In genomic region chr2:230956827-230957755, GRCh38 we compare ENCODE assay signal across 1 cellular context.
TF ChIP-seq lines count a peak whose summit lies in the region.

No MANE protein-coding gene starts in this region.

TF ChIP-seq in GM12878, 131 proteins besides CTCF, POLR2A, EP300 and RAD21 (continued from another document and continues in another):
- peak; percentile 76 for TF ChIP-seq BCL3 (IDR thresholded peaks at IDR 0.05; ENCODE audit: borderline replicate concordance, insufficient read depth, low read depth, low read length, poor library complexity, severe bottlenecking)
- TF ChIP-seq PAX8 (IDR thresholded peaks at IDR 0.05): no peak
- TF ChIP-seq ZNF384 (IDR thresholded peaks at IDR 0.05; ENCODE audit: borderline replicate concordance, low read depth, low read length): peak; percentile 97
- peak; percentile 54; the same call in 1 of the 2 replicates for TF ChIP-seq RB1 (IDR thresholded peaks at IDR 0.05; ENCODE audit: borderline replicate concordance)
- TF ChIP-seq SMAD1 (IDR thresholded peaks at IDR 0.05; ENCODE audit: low read depth, partially characterized antibody): peak; percentile 93
- no peak for TF ChIP-seq TCF7 (IDR thresholded peaks at IDR 0.05; ENCODE audit: borderline replicate concordance)
- TF ChIP-seq IKZF1 (conservative IDR thresholded peaks at IDR 0.05): peak; percentile 57
- no peak for TF ChIP-seq HCFC1 (IDR thresholded peaks at IDR 0.05; ENCODE audit: low read length)
- no peak for TF ChIP-seq ZNF592 (IDR thresholded peaks at IDR 0.05)
- no peak for TF ChIP-seq ZNF274 (IDR thresholded peaks at IDR 0.05; ENCODE audit: insufficient read depth, insufficient read length)
- no peak for TF ChIP-seq LARP7 (IDR thresholded peaks at IDR 0.05)
- no peak; the same call in 1 of the 2 replicates for TF ChIP-seq GATAD2B (conservative IDR thresholded peaks at IDR 0.05; ENCODE audit: low read depth)
- peak; percentile 57; the same call in 1 of the 2 replicates for TF ChIP-seq ZNF24 (IDR thresholded peaks at IDR 0.05)
- peak in 1 of 2 experiments; percentile 51; a peak in 1 of 4 replicates for TF ChIP-seq ETV6 (conservative IDR thresholded peaks at IDR 0.05 in 1 of 2, IDR thresholded peaks at IDR 0.05 in 1 of 2; ENCODE audit: borderline replicate concordance in 1 of 2, low read depth in 1 of 2)
- TF ChIP-seq ATF7 (IDR thresholded peaks at IDR 0.05; ENCODE audit: low read depth): peak; percentile 97
- TF ChIP-seq PRDM15 (CRISPR knock-in tag; IDR thresholded peaks at IDR 0.05): no peak
- TF ChIP-seq YY1 (IDR thresholded peaks at IDR 0.05; ENCODE audit: low read depth, low read length): peak; percentile 33; the same call in 1 of the 2 replicates
- no peak for TF ChIP-seq FOXK2 (IDR thresholded peaks at IDR 0.05)
- TF ChIP-seq HDGF (IDR thresholded peaks at IDR 0.05): no peak
- TF ChIP-seq ZNF687 (IDR thresholded peaks at IDR 0.05): peak; percentile 39; the same call in 1 of the 2 replicates
- no peak; the same call in 1 of the 2 replicates for TF ChIP-seq CHD1 (IDR thresholded peaks at IDR 0.05; ENCODE audit: low read depth, low read length)
- no peak for TF ChIP-seq KDM1A (IDR thresholded peaks at IDR 0.05; ENCODE audit: borderline replicate concordance)
- TF ChIP-seq MEF2B (IDR thresholded peaks at IDR 0.05; ENCODE audit: partially characterized antibody, poor library complexity, severe bottlenecking): peak; percentile 67
- TF ChIP-seq SUPT20H (IDR thresholded peaks at IDR 0.05; ENCODE audit: borderline replicate concordance, control insufficient read depth, low read depth, low read length): no peak
- TF ChIP-seq NFXL1 (IDR thresholded peaks at IDR 0.05; ENCODE audit: borderline replicate concordance): no peak
- peak; percentile 91 for TF ChIP-seq CBFB (IDR thresholded peaks at IDR 0.05; ENCODE audit: low read depth)
- peak; percentile 81 to 88; a peak in 3 of 4 replicates for TF ChIP-seq IKZF2 (IDR thresholded peaks at IDR 0.05)
- no peak for TF ChIP-seq USF2 (IDR thresholded peaks at IDR 0.05; ENCODE audit: borderline replicate concordance, low read depth, low read length)
- TF ChIP-seq GABPA (IDR thresholded peaks at IDR 0.05; ENCODE audit: low read depth): no peak
- peak; percentile 75; the same call in 1 of the 2 replicates for TF ChIP-seq RBBP5 (conservative IDR thresholded peaks at IDR 0.05)
- TF ChIP-seq MYC (IDR thresholded peaks at IDR 0.05; ENCODE audit: insufficient read depth, insufficient read length, insufficient replicate concordance, low read length, severe bottlenecking): no peak
- TF ChIP-seq SKIL (IDR thresholded peaks at IDR 0.05; ENCODE audit: low read depth, poor library complexity, severe bottlenecking): peak; percentile 89
- peak; percentile 96 for TF ChIP-seq SMAD5 (IDR thresholded peaks at IDR 0.05; ENCODE audit: low read depth)
- 0 out of 2 replicates have a peak, but pooled peaks have one; percentile 36 for TF ChIP-seq REST (IDR thresholded peaks at IDR 0.05; ENCODE audit: low read depth, low read length)
- no peak for TF ChIP-seq CBX5 (IDR thresholded peaks at IDR 0.05; ENCODE audit: low read depth)
- no peak for TF ChIP-seq MYB (IDR thresholded peaks at IDR 0.05; ENCODE audit: borderline replicate concordance, low read depth, low read length)
- no peak for TF ChIP-seq ATF2 (IDR thresholded peaks at IDR 0.05; ENCODE audit: low read length)
- peak; percentile 75; the same call in 1 of the 2 replicates for TF ChIP-seq IRF4 (IDR thresholded peaks at IDR 0.05; ENCODE audit: low read depth, low read length)
- no peak for TF ChIP-seq CHD4 (IDR thresholded peaks at IDR 0.05)
